Comparison of ENCODE assay signal across 13 cellular contexts in genomic region chr2:98713332-98714015, GRCh38. TPM values are rescaled to one million over a fixed set of nuclear protein-coding genes. Genes with fewer than 3 reads are reported as not detected.
DNase-seq lines count a peak whose midpoint lies in the region; ATAC-seq and TF ChIP-seq lines count a peak whose summit lies in the region.
"Had no signal": no experiment of that assay in that cellular context is flagged by ENCODE, and none has a peak within 500 bp of the region (broad histone marks: within the 10 kb centered on the region; RNA-seq: fewer than 3 reads in every experiment).

No MANE protein-coding gene starts in this region.

- H3K36me3 Mint-ChIP-seq in central memory CD8-positive, alpha-beta T cell (ENCODE audit: insufficient read depth): peaks cover 12% of the 10 kb centered on the region

- H3K27ac ChIP-seq in transverse colon: no peak overlapping the region

- no peak for TF ChIP-seq EP300 in transverse colon (IDR thresholded peaks at IDR 0.05; ENCODE audit: low read depth)

- no peaks in the 10 kb centered on the region for H3K9me3 ChIP-seq in transverse colon

- H3K27me3 Mint-ChIP-seq in central memory CD8-positive, alpha-beta T cell: no peaks in the 10 kb centered on the region
- H3K27me3 Mint-ChIP-seq: activated naive CD4-positive, alpha-beta T cell treated with anti-CD3 and anti-CD28 coated beads, Interleukin-2, amount 10 ng/mL, durations not matched to agents 7 days and 5 days had no signal

- peak overlapping the region; percentile 55 for H3K4me3 Mint-ChIP-seq in central memory CD8-positive, alpha-beta T cell
- H3K4me3 Mint-ChIP-seq: activated naive CD4-positive, alpha-beta T cell treated with anti-CD3 and anti-CD28 coated beads, Interleukin-2, amount 10 ng/mL, durations not matched to agents 7 days and 5 days; HFFc6 had no signal

- in situ Hi-C loops in transverse colon (cut with MboI; ENCODE audit: low pct_ligation_motif_present in 1 of 4, low pct_unique_long_range_greater_than_20kb in 1 of 4, low sequenced_read_pairs in 3 of 4): no loop called here

- TF ChIP-seq POLR2A in transverse colon (IDR thresholded peaks at IDR 0.05): no peak

- no peak for DNase-seq in central memory CD8-positive, alpha-beta T cell (ENCODE audit: low spot score in 2 of 2)
- DNase-seq in transverse colon: no peak
- DNase-seq in NCI-H2107 treated with DMSO at 0.1 percent for 48 hours (lab: John Stamatoyannopoulos, UW; ENCODE audit: unreplicated experiment): no peak
- no peak for DNase-seq in NCI-H187 (lab: John Stamatoyannopoulos, UW)
- DNase-seq: activated naive CD4-positive, alpha-beta T cell treated with anti-CD3 and anti-CD28 coated beads, Interleukin-2, amount 10 ng/mL, durations not matched to agents 7 days and 5 days; DND-41; HFFc6; NK-92 treated with Interleukin-12 subunit alpha and Interleukin-12 subunit beta, amount 100 ng/mL, for 24 hours; stimulated activated CD4-positive, alpha-beta T cell treated with anti-CD3 and anti-CD28 coated beads, Interleukin-12 subunit alpha, Interleukin-12 subunit beta, amount 100 ng/mL, for 4 hours; T-helper 9 cell had no signal

- no peak overlapping the region for H3K4me3 ChIP-seq in transverse colon

- WGBS in transverse colon (ENCODE audit: low coverage in 1 of 2), 2 donors: 70% methylated on average over 4 of the region's 4 CpGs

- ATAC-seq in GM18508 (IDR thresholded peaks at IDR 0.05; ENCODE audit: insufficient read depth, unreplicated experiment): peak; percentile 73
- peak; percentile 72 for ATAC-seq in GM21360 (IDR thresholded peaks at IDR 0.05; ENCODE audit: unreplicated experiment)
- peak; percentile 70 for ATAC-seq in HG03066 (IDR thresholded peaks at IDR 0.05; ENCODE audit: low read depth, unreplicated experiment)
- ATAC-seq in central memory CD8-positive, alpha-beta T cell (replicated peaks; ENCODE audit: extremely low read depth, poor library complexity, severe bottlenecking): no peak

- no peaks in the 10 kb centered on the region for H3K27me3 ChIP-seq in transverse colon

- no peaks in the 10 kb centered on the region for H3K9me3 Mint-ChIP-seq in central memory CD8-positive, alpha-beta T cell
- H3K9me3 Mint-ChIP-seq: activated naive CD4-positive, alpha-beta T cell treated with anti-CD3 and anti-CD28 coated beads, Interleukin-2, amount 10 ng/mL, durations not matched to agents 7 days and 5 days; HFFc6 had no signal

- intact Hi-C loops in transverse colon (cut with DNase I; ENCODE audit: low total_unique reads): no loop called here

- H3K4me1 ChIP-seq in transverse colon: peaks cover 4 to 34% (median 13%) of the 10 kb centered on the region in 4 donors

- TF ChIP-seq CTCF in transverse colon (IDR thresholded peaks at IDR 0.05): no peak

- H3K27ac Mint-ChIP-seq in central memory CD8-positive, alpha-beta T cell (ENCODE audit: low read depth): peak overlapping the region; percentile 84
- H3K27ac Mint-ChIP-seq: activated naive CD4-positive, alpha-beta T cell treated with anti-CD3 and anti-CD28 coated beads, Interleukin-2, amount 10 ng/mL, durations not matched to agents 7 days and 5 days; HFFc6 had no signal

- H3K4me1 Mint-ChIP-seq in central memory CD8-positive, alpha-beta T cell: peaks cover 78% of the 10 kb centered on the region

- no peaks in the 10 kb centered on the region for H3K36me3 ChIP-seq in transverse colon

RNA-seq across cellular contexts. Expression of gene MGAT4A, which starts 17.5 kb away (rescaled TPM):
- 100 to 1,000 TPM in 3 of 4 donors, 10 to 100 TPM in 1; 29.9 to 237 (median 124) TPM for total RNA-seq in transverse colon
